Comparison of ENCODE assay signal across 23 cellular contexts in the genomic region with DNA sequence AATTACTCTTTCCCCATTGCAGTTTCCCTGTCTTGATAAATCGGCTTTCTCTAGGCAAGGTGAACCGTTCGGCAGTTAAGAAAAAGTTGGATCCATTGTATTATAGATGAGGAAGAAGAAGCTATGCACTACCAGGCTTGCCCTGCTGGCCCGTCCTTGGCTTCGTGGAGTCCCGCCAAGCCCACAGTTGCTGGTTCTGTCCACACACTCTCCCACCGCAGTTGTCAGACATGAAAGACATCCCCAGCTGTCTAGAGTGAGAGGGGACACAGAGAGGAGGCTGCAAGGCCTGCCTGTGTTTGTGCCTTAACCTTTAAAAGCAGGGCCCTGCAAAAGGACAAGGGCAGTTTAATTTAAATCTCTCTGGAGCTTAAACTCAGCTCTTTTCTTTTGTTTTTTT. TPM values are rescaled to one million over a fixed set of nuclear protein-coding genes. Genes with fewer than 3 reads are reported as not detected.
A peak's percentile ranks its signal among the peaks of the same experiment; 100 is the strongest.
DNase-seq lines count a peak whose midpoint lies in the region; ATAC-seq, FAIRE-seq and TF ChIP-seq lines count a peak whose summit lies in the region.
"Had no signal": no experiment of that assay in that cellular context is flagged by ENCODE, and none has a peak within 500 bp of the region (broad histone marks: within the 10 kb centered on the region; RNA-seq: fewer than 3 reads in every experiment).

No MANE protein-coding gene starts in this region.

- peaks cover 9% of the 10 kb centered on the region for H3K27me3 Mint-ChIP-seq in mesothelial cell of epicardium (ENCODE audit: low read depth)

- 39 to 60% (median 45%) methylated on average over 5 to 7 of the region's 7 CpGs for WGBS in adrenal gland, 4 donors

- intact Hi-C loops in adrenal gland (cut with DNase I), result no loop called here
- intact Hi-C loops in lower lobe of right lung (cut with DNase I), result no loop called here

- H3K4me3 Mint-ChIP-seq in mesothelial cell of epicardium, result no peak overlapping the region
- H3K4me3 Mint-ChIP-seq: activated naive CD4-positive, alpha-beta T cell treated with anti-CD3 and anti-CD28 coated beads for 36 hours; natural killer cell had no signal

- H3K27ac ChIP-seq in BLaER1 (no peak overlapping the region), adrenal gland (peak overlapping the region in 1 of 5 donors; percentile 50), lower lobe of right lung (no peak overlapping the region)
- H3K27ac ChIP-seq: gastroesophageal sphincter had no signal

- H3K4me2 ChIP-seq in BLaER1, result peak overlapping the region; percentile 49

- H3K27me3 ChIP-seq in BLaER1, result no peaks in the 10 kb centered on the region
- H3K27me3 ChIP-seq in adrenal gland, result no peaks in the 10 kb centered on the region
- no peaks in the 10 kb centered on the region for H3K27me3 ChIP-seq in lower lobe of right lung (ENCODE audit: low read depth)
- H3K27me3 ChIP-seq: gastroesophageal sphincter, transverse colon had no signal

- no peak overlapping the region for H3K27ac Mint-ChIP-seq in mesothelial cell of epicardium
- H3K27ac Mint-ChIP-seq: activated naive CD4-positive, alpha-beta T cell treated with anti-CD3 and anti-CD28 coated beads for 36 hours; natural killer cell had no signal

- H3K9me3 ChIP-seq in BLaER1, result no peaks in the 10 kb centered on the region
- no peaks in the 10 kb centered on the region for H3K9me3 ChIP-seq in adrenal gland (replicated peaks in 1 of 3)
- H3K9me3 ChIP-seq in lower lobe of right lung, result no peaks in the 10 kb centered on the region
- H3K9me3 ChIP-seq: gastroesophageal sphincter, transverse colon had no signal

- no peak for TF ChIP-seq POLR2A in GM12892 (IDR thresholded peaks at IDR 0.05; ENCODE audit: low read depth, low read length)
- TF ChIP-seq POLR2A in adrenal gland (IDR thresholded peaks at IDR 0.05), result no peak

- no peaks in the 10 kb centered on the region for H3K9me3 Mint-ChIP-seq in mesothelial cell of epicardium
- H3K9me3 Mint-ChIP-seq: activated naive CD4-positive, alpha-beta T cell treated with anti-CD3 and anti-CD28 coated beads for 36 hours; natural killer cell had no signal

- H3K9ac ChIP-seq in BLaER1, result no peak overlapping the region

- H3K4me1 ChIP-seq in BLaER1 (peaks cover 31% of the 10 kb centered on the region), adrenal gland (replicated peaks in 1 of 2) (peaks cover 16 to 34% of the 10 kb centered on the region in 2 donors), lower lobe of right lung (peaks cover 13% of the 10 kb centered on the region)

- no peaks in the 10 kb centered on the region for H4K20me1 ChIP-seq in BLaER1

- no peak for ATAC-seq in lower lobe of right lung
- ATAC-seq in GM21367 (IDR thresholded peaks at IDR 0.05; ENCODE audit: unreplicated experiment), result no peak
- ATAC-seq: gastroesophageal sphincter, natural killer cell had no signal

- FAIRE-seq in GM12892 (lab: Jason Lieb, UNC), result peak; percentile 24
- FAIRE-seq: H54 had no signal

- peak in 4 of 6 experiments; percentile 4 to 30 (median 18) for TF ChIP-seq CTCF in adrenal gland (IDR thresholded peaks at IDR 0.05)
- TF ChIP-seq CTCF in lower lobe of right lung (IDR thresholded peaks at IDR 0.05), result no peak
- TF ChIP-seq CTCF in mesothelial cell of epicardium (IDR thresholded peaks at IDR 0.05; ENCODE audit: unreplicated experiment), result no peak

- H3K4me1 Mint-ChIP-seq in mesothelial cell of epicardium, result peaks cover 6% of the 10 kb centered on the region

- no peaks in the 10 kb centered on the region for H3K36me3 Mint-ChIP-seq in mesothelial cell of epicardium
- H3K36me3 Mint-ChIP-seq: natural killer cell had no signal

- DNase-seq in GM12892 (ENCODE audit: insufficient read length) (no peak), adrenal gland (peak; percentile 42 to 79 (median 63)), lower lobe of right lung (peak; percentile 39), mesothelial cell of epicardium (ENCODE audit: low spot score in 2 of 2, unreplicated experiment in 2 of 2) (no peak), NCI-H446 treated with DMSO at 0.1 percent for 48 hours (lab: John Stamatoyannopoulos, UW) (no peak), NCI-H510A (lab: John Stamatoyannopoulos, UW) (no peak)
- DNase-seq: activated CD4-positive, CD25-positive, alpha-beta regulatory T cell; activated naive CD4-positive, alpha-beta T cell treated with anti-CD3 and anti-CD28 coated beads for 36 hours; Calu3; erythroblast; GDM1; KBM-7; natural killer cell; NCI-H1436; SHP77; stimulated activated CD4-positive, alpha-beta T cell treated with anti-CD3 and anti-CD28 coated beads, Interleukin-15, amount 100 ng/mL, for 24 hours; stimulated activated naive CD4-positive, alpha-beta T cell treated with Interleukin-2 at 50 U/mL for 16 hours; transverse colon had no signal

- H3K36me3 ChIP-seq in BLaER1 (no peaks in the 10 kb centered on the region), adrenal gland (replicated peaks in 1 of 2) (no peaks in the 10 kb centered on the region), lower lobe of right lung (no peaks in the 10 kb centered on the region)
- H3K36me3 ChIP-seq: gastroesophageal sphincter, transverse colon had no signal

- H3K4me3 ChIP-seq in BLaER1, result no peak overlapping the region
- no peak overlapping the region for H3K4me3 ChIP-seq in adrenal gland
- H3K4me3 ChIP-seq in lower lobe of right lung, result no peak overlapping the region
- H3K4me3 ChIP-seq: gastroesophageal sphincter, lung, transverse colon had no signal

RNA-seq across cellular contexts. Expression of a gene that starts 47.2 kb away (rescaled TPM):
- polyA plus RNA-seq in GM12892 (2012; ENCODE audit: missing spikeins), result 23.2 TPM
- 10 to 100 TPM; 10.9 to 39.6 (median 32.1) TPM for total RNA-seq in adrenal gland
- 10 to 100 TPM in 1 of 3 donors, 1 to 10 TPM in 2; 4.5 to 25.9 (median 7.1) TPM for polyA plus RNA-seq in adrenal gland
- 12.1 TPM for total RNA-seq in lower lobe of right lung
- 3.6 to 3.7 TPM (median 3.6 TPM) in 3 replicates for total RNA-seq in mesothelial cell of epicardium

Comparison
In these comparisons a context has a peak if more than half of its experiments do, and no peak if none do; other contexts are left out.
1. DNase-seq: peak in adrenal gland (7 of 7) and lower lobe of right lung (single experiment); none in GM12892 (single experiment), mesothelial cell of epicardium (0 of 2), NCI-H446 treated with DMSO at 0.1 percent for 48 hours (single experiment) and NCI-H510A (single experiment).
2. CTCF ChIP-seq: peak in adrenal gland (4 of 6); none in lower lobe of right lung (single experiment) and mesothelial cell of epicardium (single experiment).